In genomic region chr6:36119927-36120477, GRCh38 we compare ENCODE assay signal across 13 cellular contexts. TPM values are rescaled to one million over a fixed set of nuclear protein-coding genes. Genes with fewer than 3 reads are reported as not detected.
DNase-seq lines count a peak whose midpoint lies in the region; ATAC-seq and TF ChIP-seq lines count a peak whose summit lies in the region.
"Had no signal": no experiment of that assay in that cellular context is flagged by ENCODE, and none has a peak within 500 bp of the region (broad histone marks: within the 10 kb centered on the region; RNA-seq: fewer than 3 reads in every experiment).

No MANE protein-coding gene starts in this region.

- H3K9me3 Mint-ChIP-seq in activated CD8-positive, alpha-beta memory T cell treated with anti-CD3 and anti-CD28 coated beads, Interleukin-2, amount 10 ng/mL, durations not matched to agents 7 days and 5 days (ENCODE audit: low read depth), result no peaks in the 10 kb centered on the region
- H3K9me3 Mint-ChIP-seq in stimulated activated naive CD8-positive, alpha-beta T cell treated with anti-CD3 and anti-CD28 coated beads, Interleukin-15, Interleukin-2, amounts not matched to agents 100 ng/mL and 50 ng/mL, for 24 hours, result no peaks in the 10 kb centered on the region

- peaks cover 93% of the 10 kb centered on the region for H3K4me1 Mint-ChIP-seq in activated CD8-positive, alpha-beta memory T cell treated with anti-CD3 and anti-CD28 coated beads, Interleukin-2, amount 10 ng/mL, durations not matched to agents 7 days and 5 days
- H3K4me1 Mint-ChIP-seq in stimulated activated naive CD8-positive, alpha-beta T cell treated with anti-CD3 and anti-CD28 coated beads, Interleukin-15, Interleukin-2, amounts not matched to agents 100 ng/mL and 50 ng/mL, for 24 hours (ENCODE audit: low read depth), result peaks cover 95% of the 10 kb centered on the region

- TF ChIP-seq CTCF in VCaP (conservative IDR thresholded peaks at IDR 0.05), result no peak

- ATAC-seq in activated CD8-positive, alpha-beta memory T cell treated with anti-CD3 and anti-CD28 coated beads, Interleukin-2, amount 10 ng/mL, durations not matched to agents 7 days and 5 days, result no peak
- ATAC-seq in HG02981 (IDR thresholded peaks at IDR 0.05; ENCODE audit: unreplicated experiment), result no peak

- peak overlapping the region; percentile 99 for H3K27ac Mint-ChIP-seq in activated CD8-positive, alpha-beta memory T cell treated with anti-CD3 and anti-CD28 coated beads, Interleukin-2, amount 10 ng/mL, durations not matched to agents 7 days and 5 days
- H3K27ac Mint-ChIP-seq in stimulated activated naive CD8-positive, alpha-beta T cell treated with anti-CD3 and anti-CD28 coated beads, Interleukin-15, Interleukin-2, amounts not matched to agents 100 ng/mL and 50 ng/mL, for 24 hours, result peak overlapping the region; percentile 96

- no peaks in the 10 kb centered on the region for H3K27me3 Mint-ChIP-seq in activated CD8-positive, alpha-beta memory T cell treated with anti-CD3 and anti-CD28 coated beads, Interleukin-2, amount 10 ng/mL, durations not matched to agents 7 days and 5 days
- H3K27me3 Mint-ChIP-seq in stimulated activated naive CD8-positive, alpha-beta T cell treated with anti-CD3 and anti-CD28 coated beads, Interleukin-15, Interleukin-2, amounts not matched to agents 100 ng/mL and 50 ng/mL, for 24 hours, result no peaks in the 10 kb centered on the region

- H3K4me3 Mint-ChIP-seq in activated CD8-positive, alpha-beta memory T cell treated with anti-CD3 and anti-CD28 coated beads, Interleukin-2, amount 10 ng/mL, durations not matched to agents 7 days and 5 days, result peak overlapping the region; percentile 69
- H3K4me3 Mint-ChIP-seq in stimulated activated naive CD8-positive, alpha-beta T cell treated with anti-CD3 and anti-CD28 coated beads, Interleukin-15, Interleukin-2, amounts not matched to agents 100 ng/mL and 50 ng/mL, for 24 hours, result peak overlapping the region; percentile 82

- peaks cover 23% of the 10 kb centered on the region for H3K36me3 Mint-ChIP-seq in activated CD8-positive, alpha-beta memory T cell treated with anti-CD3 and anti-CD28 coated beads, Interleukin-2, amount 10 ng/mL, durations not matched to agents 7 days and 5 days
- peaks cover 10% of the 10 kb centered on the region for H3K36me3 Mint-ChIP-seq in stimulated activated naive CD8-positive, alpha-beta T cell treated with anti-CD3 and anti-CD28 coated beads, Interleukin-15, Interleukin-2, amounts not matched to agents 100 ng/mL and 50 ng/mL, for 24 hours (ENCODE audit: low read depth)

- CTCF ChIA-PET in activated CD8-positive, alpha-beta memory T cell treated with anti-CD3 and anti-CD28 coated beads, Interleukin-2, amount 10 ng/mL, durations not matched to agents 7 days and 5 days (lab: Charles Lee), result interaction anchor here (0.8 to 3.7 kb wide), 5 partner anchors 11 to 92 kb away, joined by 3 to 31 read pairs (median 3); partner anchors contain the start of gene MAPK14

- DNase-seq in activated CD8-positive, alpha-beta memory T cell treated with anti-CD3 and anti-CD28 coated beads, Interleukin-2, amount 10 ng/mL, durations not matched to agents 7 days and 5 days, result no peak
- DNase-seq in activated CD8-positive, alpha-beta memory T cell treated with anti-CD3 and anti-CD28 coated beads, Interleukin-2, amount 50 U/mL, for 4 hours, result no peak
- DNase-seq in epithelial cell of prostate (ENCODE audit: low read depth, low spot score) (no peak), GM19240 (ENCODE audit: insufficient read length, low spot score) (no peak), NCI-H187 treated with DMSO at 0.1 percent for 48 hours (lab: John Stamatoyannopoulos, UW) (no peak)
- DNase-seq: anterior cingulate cortex, cortex of kidney, HCEC 1CT, NCI-H187, nucleus accumbens had no signal

- peak overlapping the region; percentile 82 for H3K27ac ChIP-seq in VCaP
- peak overlapping the region; percentile 79 for H3K27ac ChIP-seq in epithelial cell of prostate

RNA-seq across cellular contexts. Expression of gene MAPK13, which starts 10.3 kb away (rescaled TPM):
- total RNA-seq in activated CD8-positive, alpha-beta memory T cell treated with anti-CD3 and anti-CD28 coated beads, Interleukin-2, amount 10 ng/mL, durations not matched to agents 7 days and 5 days, result 10 to 100 TPM; 33.9 to 35.6 TPM
